ENCODE assay signal across 1 cellular context in the genomic region with DNA sequence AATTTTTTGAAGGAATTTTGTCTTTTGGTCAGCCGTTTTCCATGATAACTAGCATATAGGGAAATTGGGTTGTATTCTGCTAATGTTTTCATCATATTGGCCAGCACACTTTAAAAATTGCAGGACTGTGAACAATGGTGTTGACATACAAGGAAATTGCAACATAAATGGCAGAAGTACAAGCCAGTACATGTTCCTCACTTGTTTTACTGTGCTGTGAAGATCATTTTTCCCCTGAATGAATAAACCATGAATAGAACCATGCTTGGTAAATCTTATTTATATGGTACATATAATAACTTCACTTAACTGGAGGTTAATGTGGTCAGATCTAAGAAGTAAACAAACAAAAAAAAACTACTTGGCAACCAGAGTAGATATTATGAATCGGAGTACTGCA.
TF ChIP-seq lines count a peak whose summit lies in the region.

No MANE protein-coding gene starts in this region.

TF ChIP-seq in HepG2, 621 proteins besides CTCF, POLR2A, EP300 and RAD21 (continues in another document):
- TF ChIP-seq FOXJ3 (CRISPR knock-in tag; IDR thresholded peaks at IDR 0.05; ENCODE audit: borderline replicate concordance) (no peak), FOXA3 (CRISPR knock-in tag; IDR thresholded peaks at IDR 0.05) (peak; percentile 84), HNRNPL (IDR thresholded peaks at IDR 0.05; ENCODE audit: low read depth, low read length) (no peak), ELF3 (CRISPR knock-in tag; IDR thresholded peaks at IDR 0.05) (0 out of 2 replicates have a peak, but pooled peaks have one; percentile 54), CEBPB (IDR thresholded peaks at IDR 0.05; ENCODE audit: borderline replicate concordance, low read depth, low read length) (peak; percentile 93), JUND (CRISPR knock-in tag; IDR thresholded peaks at IDR 0.05) (no peak), GATAD2A (CRISPR knock-in tag; IDR thresholded peaks at IDR 0.05) (peak; percentile 59), NKX3-1 (CRISPR knock-in tag; IDR thresholded peaks at IDR 0.05) (no peak), NFIC (IDR thresholded peaks at IDR 0.05; ENCODE audit: low read length) (no peak), SUZ12 (IDR thresholded peaks at IDR 0.05; ENCODE audit: low read depth, low read length) (no peak), SOX5 (CRISPR knock-in tag; IDR thresholded peaks at IDR 0.05; ENCODE audit: borderline replicate concordance) (peak; percentile 78), ISL2 (CRISPR knock-in tag; IDR thresholded peaks at IDR 0.05) (no peak), SMAD1 (CRISPR knock-in tag; IDR thresholded peaks at IDR 0.05; ENCODE audit: borderline replicate concordance, low read depth) (no peak), ZNF644 (CRISPR knock-in tag; IDR thresholded peaks at IDR 0.05; ENCODE audit: low read depth) (peak; percentile 72; the same call in 1 of the 2 replicates), IRF1 (CRISPR knock-in tag; IDR thresholded peaks at IDR 0.05; ENCODE audit: low read depth) (no peak), FOSL1 (CRISPR knock-in tag; IDR thresholded peaks at IDR 0.05; ENCODE audit: borderline replicate concordance) (no peak), SSRP1 (CRISPR knock-in tag; IDR thresholded peaks at IDR 0.05) (no peak), ARID5B (CRISPR knock-in tag; IDR thresholded peaks at IDR 0.05) (peak; percentile 59; the same call in 1 of the 2 replicates), SCMH1 (CRISPR knock-in tag; IDR thresholded peaks at IDR 0.05; ENCODE audit: borderline replicate concordance) (no peak), ZNF136 (CRISPR knock-in tag; IDR thresholded peaks at IDR 0.05; ENCODE audit: low read depth) (no peak), ZBTB34 (CRISPR knock-in tag; IDR thresholded peaks at IDR 0.05) (no peak), ZNF451 (CRISPR knock-in tag; IDR thresholded peaks at IDR 0.05) (no peak), TP53 (CRISPR knock-in tag; conservative IDR thresholded peaks at IDR 0.05) (peak; percentile 98), SOX13 (IDR thresholded peaks at IDR 0.05) (no peak), SOX13 (CRISPR knock-in tag; conservative IDR thresholded peaks at IDR 0.05 in 1 of 2, IDR thresholded peaks at IDR 0.05 in 1 of 2) (peak in 1 of 2 experiments; percentile 75; a peak in 2 of 4 replicates), CEBPG (CRISPR knock-in tag; IDR thresholded peaks at IDR 0.05) (peak; percentile 87), FOXK1 (CRISPR knock-in tag; IDR thresholded peaks at IDR 0.05; ENCODE audit: borderline replicate concordance, low read depth) (peak; percentile 44; the same call in 1 of the 2 replicates), USF2 (IDR thresholded peaks at IDR 0.05; ENCODE audit: low read depth, low read length) (no peak), USF2 (CRISPR knock-in tag; IDR thresholded peaks at IDR 0.05; ENCODE audit: borderline replicate concordance) (no peak), ZBTB38 (CRISPR knock-in tag; IDR thresholded peaks at IDR 0.05) (no peak), CHCHD3 (CRISPR knock-in tag; IDR thresholded peaks at IDR 0.05) (no peak), GABPB1 (CRISPR knock-in tag; IDR thresholded peaks at IDR 0.05) (0 out of 2 replicates have a peak, but pooled peaks have one; percentile 15), SOX6 (IDR thresholded peaks at IDR 0.05) (no peak), SOX6 (CRISPR knock-in tag; IDR thresholded peaks at IDR 0.05) (peak; percentile 49; the same call in 1 of the 2 replicates)
- TF ChIP-seq, protein P1, sequence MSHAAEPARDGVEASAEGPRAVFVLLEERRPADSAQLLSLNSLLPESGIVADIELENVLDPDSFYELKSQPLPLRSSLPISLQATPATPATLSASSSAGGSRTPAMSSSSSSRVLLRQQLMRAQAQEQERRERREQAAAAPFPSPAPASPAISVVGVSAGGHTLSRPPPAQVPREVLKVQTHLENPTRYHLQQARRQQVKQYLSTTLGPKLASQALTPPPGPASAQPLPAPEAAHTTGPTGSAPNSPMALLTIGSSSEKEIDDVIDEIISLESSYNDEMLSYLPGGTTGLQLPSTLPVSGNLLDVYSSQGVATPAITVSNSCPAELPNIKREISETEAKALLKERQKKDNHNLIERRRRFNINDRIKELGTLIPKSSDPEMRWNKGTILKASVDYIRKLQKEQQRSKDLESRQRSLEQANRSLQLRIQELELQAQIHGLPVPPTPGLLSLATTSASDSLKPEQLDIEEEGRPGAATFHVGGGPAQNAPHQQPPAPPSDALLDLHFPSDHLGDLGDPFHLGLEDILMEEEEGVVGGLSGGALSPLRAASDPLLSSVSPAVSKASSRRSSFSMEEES (CRISPR knock-in tag; IDR thresholded peaks at IDR 0.05), result 0 out of 2 replicates have a peak, but pooled peaks have one; percentile 35
- TF ChIP-seq, protein P2, sequence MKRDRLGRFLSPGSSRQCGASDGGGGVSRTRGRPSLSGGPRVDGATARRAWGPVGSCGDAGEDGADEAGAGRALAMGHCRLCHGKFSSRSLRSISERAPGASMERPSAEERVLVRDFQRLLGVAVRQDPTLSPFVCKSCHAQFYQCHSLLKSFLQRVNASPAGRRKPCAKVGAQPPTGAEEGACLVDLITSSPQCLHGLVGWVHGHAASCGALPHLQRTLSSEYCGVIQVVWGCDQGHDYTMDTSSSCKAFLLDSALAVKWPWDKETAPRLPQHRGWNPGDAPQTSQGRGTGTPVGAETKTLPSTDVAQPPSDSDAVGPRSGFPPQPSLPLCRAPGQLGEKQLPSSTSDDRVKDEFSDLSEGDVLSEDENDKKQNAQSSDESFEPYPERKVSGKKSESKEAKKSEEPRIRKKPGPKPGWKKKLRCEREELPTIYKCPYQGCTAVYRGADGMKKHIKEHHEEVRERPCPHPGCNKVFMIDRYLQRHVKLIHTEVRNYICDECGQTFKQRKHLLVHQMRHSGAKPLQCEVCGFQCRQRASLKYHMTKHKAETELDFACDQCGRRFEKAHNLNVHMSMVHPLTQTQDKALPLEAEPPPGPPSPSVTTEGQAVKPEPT (CRISPR knock-in tag; IDR thresholded peaks at IDR 0.05; ENCODE audit: low read depth), result no peak
- TF ChIP-seq, protein P3, sequence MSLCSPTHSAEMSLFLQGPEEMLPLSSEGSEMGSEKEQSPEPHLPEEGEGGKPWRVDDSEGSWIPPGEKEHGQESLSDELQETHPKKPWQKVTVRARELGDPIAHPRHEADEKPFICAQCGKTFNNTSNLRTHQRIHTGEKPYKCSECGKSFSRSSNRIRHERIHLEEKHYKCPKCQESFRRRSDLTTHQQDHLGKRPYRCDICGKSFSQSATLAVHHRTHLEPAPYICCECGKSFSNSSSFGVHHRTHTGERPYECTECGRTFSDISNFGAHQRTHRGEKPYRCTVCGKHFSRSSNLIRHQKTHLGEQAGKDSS (CRISPR knock-in tag; IDR thresholded peaks at IDR 0.05; ENCODE audit: borderline replicate concordance, low read depth), result no peak
- TF ChIP-seq, protein P4, sequence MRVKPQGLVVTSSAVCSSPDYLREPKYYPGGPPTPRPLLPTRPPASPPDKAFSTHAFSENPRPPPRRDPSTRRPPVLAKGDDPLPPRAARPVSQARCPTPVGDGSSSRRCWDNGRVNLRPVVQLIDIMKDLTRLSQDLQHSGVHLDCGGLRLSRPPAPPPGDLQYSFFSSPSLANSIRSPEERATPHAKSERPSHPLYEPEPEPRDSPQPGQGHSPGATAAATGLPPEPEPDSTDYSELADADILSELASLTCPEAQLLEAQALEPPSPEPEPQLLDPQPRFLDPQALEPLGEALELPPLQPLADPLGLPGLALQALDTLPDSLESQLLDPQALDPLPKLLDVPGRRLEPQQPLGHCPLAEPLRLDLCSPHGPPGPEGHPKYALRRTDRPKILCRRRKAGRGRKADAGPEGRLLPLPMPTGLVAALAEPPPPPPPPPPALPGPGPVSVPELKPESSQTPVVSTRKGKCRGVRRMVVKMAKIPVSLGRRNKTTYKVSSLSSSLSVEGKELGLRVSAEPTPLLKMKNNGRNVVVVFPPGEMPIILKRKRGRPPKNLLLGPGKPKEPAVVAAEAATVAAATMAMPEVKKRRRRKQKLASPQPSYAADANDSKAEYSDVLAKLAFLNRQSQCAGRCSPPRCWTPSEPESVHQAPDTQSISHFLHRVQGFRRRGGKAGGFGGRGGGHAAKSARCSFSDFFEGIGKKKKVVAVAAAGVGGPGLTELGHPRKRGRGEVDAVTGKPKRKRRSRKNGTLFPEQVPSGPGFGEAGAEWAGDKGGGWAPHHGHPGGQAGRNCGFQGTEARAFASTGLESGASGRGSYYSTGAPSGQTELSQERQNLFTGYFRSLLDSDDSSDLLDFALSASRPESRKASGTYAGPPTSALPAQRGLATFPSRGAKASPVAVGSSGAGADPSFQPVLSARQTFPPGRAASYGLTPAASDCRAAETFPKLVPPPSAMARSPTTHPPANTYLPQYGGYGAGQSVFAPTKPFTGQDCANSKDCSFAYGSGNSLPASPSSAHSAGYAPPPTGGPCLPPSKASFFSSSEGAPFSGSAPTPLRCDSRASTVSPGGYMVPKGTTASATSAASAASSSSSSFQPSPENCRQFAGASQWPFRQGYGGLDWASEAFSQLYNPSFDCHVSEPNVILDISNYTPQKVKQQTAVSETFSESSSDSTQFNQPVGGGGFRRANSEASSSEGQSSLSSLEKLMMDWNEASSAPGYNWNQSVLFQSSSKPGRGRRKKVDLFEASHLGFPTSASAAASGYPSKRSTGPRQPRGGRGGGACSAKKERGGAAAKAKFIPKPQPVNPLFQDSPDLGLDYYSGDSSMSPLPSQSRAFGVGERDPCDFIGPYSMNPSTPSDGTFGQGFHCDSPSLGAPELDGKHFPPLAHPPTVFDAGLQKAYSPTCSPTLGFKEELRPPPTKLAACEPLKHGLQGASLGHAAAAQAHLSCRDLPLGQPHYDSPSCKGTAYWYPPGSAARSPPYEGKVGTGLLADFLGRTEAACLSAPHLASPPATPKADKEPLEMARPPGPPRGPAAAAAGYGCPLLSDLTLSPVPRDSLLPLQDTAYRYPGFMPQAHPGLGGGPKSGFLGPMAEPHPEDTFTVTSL (CRISPR knock-in tag; IDR thresholded peaks at IDR 0.05; ENCODE audit: borderline replicate concordance), result 0 out of 2 replicates have a peak, but pooled peaks have one; percentile 33
- TF ChIP-seq, protein P5, sequence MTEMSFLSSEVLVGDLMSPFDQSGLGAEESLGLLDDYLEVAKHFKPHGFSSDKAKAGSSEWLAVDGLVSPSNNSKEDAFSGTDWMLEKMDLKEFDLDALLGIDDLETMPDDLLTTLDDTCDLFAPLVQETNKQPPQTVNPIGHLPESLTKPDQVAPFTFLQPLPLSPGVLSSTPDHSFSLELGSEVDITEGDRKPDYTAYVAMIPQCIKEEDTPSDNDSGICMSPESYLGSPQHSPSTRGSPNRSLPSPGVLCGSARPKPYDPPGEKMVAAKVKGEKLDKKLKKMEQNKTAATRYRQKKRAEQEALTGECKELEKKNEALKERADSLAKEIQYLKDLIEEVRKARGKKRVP (CRISPR knock-in tag; IDR thresholded peaks at IDR 0.05), result peak in 1 of 2 experiments; percentile 71; a peak in 2 of 4 replicates
